Comparison of ENCODE assay signal across 15 cellular contexts in the genomic region with DNA sequence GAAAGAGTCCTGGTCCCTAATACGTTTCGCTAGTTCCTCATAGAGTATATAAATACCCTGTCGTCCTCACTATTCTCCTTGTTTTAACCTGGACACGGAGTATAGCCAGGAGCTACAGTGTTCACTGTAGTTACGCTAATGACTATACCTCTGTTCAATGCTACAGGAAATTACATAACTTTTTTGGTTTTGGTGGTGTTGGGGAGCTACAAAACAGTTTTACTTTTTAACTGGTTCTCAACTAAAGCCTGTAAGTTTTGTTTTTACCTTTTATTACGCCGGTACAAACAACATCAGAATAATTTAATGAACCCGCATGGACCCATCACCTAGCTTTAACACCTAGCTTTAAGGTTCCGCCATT. TPM values are rescaled to one million over a fixed set of nuclear protein-coding genes. Genes with fewer than 3 reads are reported as not detected.
DNase-seq lines count a peak whose midpoint lies in the region; ATAC-seq, FAIRE-seq and TF ChIP-seq lines count a peak whose summit lies in the region.
"Had no signal": no experiment of that assay in that cellular context is flagged by ENCODE, and none has a peak within 500 bp of the region (broad histone marks: within the 10 kb centered on the region; RNA-seq: fewer than 3 reads in every experiment).

No MANE protein-coding gene starts in this region.

- ATAC-seq in GM12878 (no peak), GM18502 (IDR thresholded peaks at IDR 0.05; ENCODE audit: poor library complexity, unreplicated experiment) (no peak), GM18873 (IDR thresholded peaks at IDR 0.05; ENCODE audit: low FRiP score, unreplicated experiment) (no peak)
- ATAC-seq: body of pancreas, sciatic nerve had no signal

- H3K27ac Mint-ChIP-seq in activated T-cell treated with anti-CD3 and anti-CD28 coated beads, Interleukin-2, amount 50 U/mL, for 24 hours = peak overlapping the region; percentile 97

- in situ Hi-C loops in GM12878 (cut with MboI) = no loop called here

- no peak overlapping the region for H3K9ac ChIP-seq in GM12878 (ENCODE audit: control insufficient read depth, insufficient read depth, low read length)
- no peak overlapping the region for H3K9ac ChIP-seq in parathyroid adenoma

- no peak for DNase-seq in activated T-cell treated with anti-CD3 and anti-CD28 coated beads, Interleukin-2, amount 50 U/mL, for 24 hours
- DNase-seq in activated T-cell treated with anti-CD3 and anti-CD28 coated beads for 4 hours (no peak), NB4 (ENCODE audit: low read depth) (peak; percentile 65), GM12878 (ENCODE audit: low read depth, low spot score) (no peak), uterus (no peak)
- DNase-seq: body of pancreas, NCI-H1417 treated with DMSO at 0.1 percent for 48 hours, NCI-H69, SW 1271 had no signal

- H3K36me3 Mint-ChIP-seq in activated T-cell treated with anti-CD3 and anti-CD28 coated beads, Interleukin-2, amount 50 U/mL, for 24 hours (ENCODE audit: low read depth) = peaks cover 14% of the 10 kb centered on the region

- peak overlapping the region; percentile 79 for H3K4me3 ChIP-seq in NB4 (ENCODE audit: low read depth, low read length)
- H3K4me3 ChIP-seq in GM12878 = no peak overlapping the region
- H3K4me3 ChIP-seq in parathyroid adenoma (ENCODE audit: low read depth, low read length) = no peak overlapping the region
- H3K4me3 ChIP-seq in uterus = no peak overlapping the region

- FAIRE-seq in GM12878 (lab: Jason Lieb, UNC) = no peak
- FAIRE-seq: G401.6 had no signal

- no peak overlapping the region for H2AFZ ChIP-seq in GM12878 (ENCODE audit: control insufficient read depth, low read depth, low read length)
- no peak overlapping the region for H2AFZ ChIP-seq in parathyroid adenoma

- CTCF ChIA-PET in GM12878 (lab: Yijun Ruan, JAX) = interaction anchor here (1.0 to 1.1 kb wide), 2 partner anchors 19 to 56 kb away, joined by 3 to 6 read pairs; no protein-coding TSS in a partner anchor

- H3K4me1 Mint-ChIP-seq in activated T-cell treated with anti-CD3 and anti-CD28 coated beads, Interleukin-2, amount 50 U/mL, for 24 hours (ENCODE audit: low read depth) = peaks cover 62% of the 10 kb centered on the region

- intact Hi-C loops in GM12878 (cut with micrococcal nuclease; ENCODE audit: unreplicated experiment) (no loop called here), uterus (cut with DNase I; ENCODE audit: low total_unique reads) (no loop called here)

- no peak overlapping the region for H3K27ac ChIP-seq in GM12878 (ENCODE audit: control insufficient read depth, insufficient read depth)
- no peak overlapping the region for H3K27ac ChIP-seq in parathyroid adenoma
- no peak overlapping the region for H3K27ac ChIP-seq in uterus

- H3K9me3 Mint-ChIP-seq in activated T-cell treated with anti-CD3 and anti-CD28 coated beads, Interleukin-2, amount 50 U/mL, for 24 hours = peaks cover 2% of the 10 kb centered on the region

- no peak for TF ChIP-seq RAD21 in GM12878 (IDR thresholded peaks at IDR 0.05; ENCODE audit: insufficient read depth, low read depth, low read length)

- 69% methylated on average over 9 of the region's 9 CpGs for WGBS in GM12878 (ENCODE audit: insufficient coverage, insufficient replicate concordance, low lambda C conversion rate, missing lambda C conversion rate)

- H3K27me3 Mint-ChIP-seq in activated T-cell treated with anti-CD3 and anti-CD28 coated beads, Interleukin-2, amount 50 U/mL, for 24 hours = no peaks in the 10 kb centered on the region

- no peaks in the 10 kb centered on the region for H3K79me2 ChIP-seq in GM12878 (ENCODE audit: control insufficient read depth, insufficient read depth, low read length)
- H3K79me2 ChIP-seq in parathyroid adenoma = no peaks in the 10 kb centered on the region

- RAD21 ChIA-PET in GM12878 (lab: Charles Lee; ENCODE audit: unreplicated experiment) = no interaction called here

- no peak for TF ChIP-seq EP300 in GM12878 (IDR thresholded peaks at IDR 0.05; ENCODE audit: borderline replicate concordance in 1 of 2, control insufficient read depth in 1 of 2, low read depth in 2 of 2, low read length in 2 of 2)

- no peaks in the 10 kb centered on the region; the same call in 2 of the 3 replicates for H3K9me3 ChIP-seq in GM12878 (replicated peaks; ENCODE audit: control insufficient read depth, insufficient read depth, low read length)
- no peaks in the 10 kb centered on the region for H3K9me3 ChIP-seq in parathyroid adenoma (ENCODE audit: control insufficient read depth, low read length)
- H3K9me3 ChIP-seq in uterus = no peaks in the 10 kb centered on the region
- H3K9me3 ChIP-seq: body of pancreas, tibial nerve had no signal

- no peaks in the 10 kb centered on the region for H4K20me1 ChIP-seq in GM12878 (ENCODE audit: control insufficient read depth, insufficient read depth)

- no peaks in the 10 kb centered on the region for H3K27me3 ChIP-seq in GM12878 (replicated peaks in 1 of 2; ENCODE audit: control insufficient read depth in 2 of 2, insufficient read depth in 2 of 2, low read length in 1 of 2)
- no peaks in the 10 kb centered on the region for H3K27me3 ChIP-seq in parathyroid adenoma (ENCODE audit: control insufficient read depth, insufficient read depth, low read length)
- no peaks in the 10 kb centered on the region for H3K27me3 ChIP-seq in uterus
- H3K27me3 ChIP-seq: body of pancreas, tibial nerve had no signal

- no TSS peak for BruUV-seq in GM12878 (replicated peaks; lab: Mats Ljungman, UMichigan)

- TF ChIP-seq POLR2A in NB4 (IDR thresholded peaks at IDR 0.05; ENCODE audit: extremely low read depth, insufficient read length) (no peak), GM12878 (IDR thresholded peaks at IDR 0.05; ENCODE audit: low read depth, low read length) (no peak), uterus (IDR thresholded peaks at IDR 0.05) (no peak)

- no peak overlapping the region for H3K4me2 ChIP-seq in GM12878 (ENCODE audit: control insufficient read depth, insufficient read depth)
- peak overlapping the region; percentile 84 for H3K4me2 ChIP-seq in parathyroid adenoma (ENCODE audit: low read length)

- POLR2A ChIA-PET in GM12878 (lab: Charles Lee) = no interaction called here

- TF ChIP-seq CTCF in NB4 (IDR thresholded peaks at IDR 0.05; ENCODE audit: low read depth, low read length) (no peak), GM12878 (IDR thresholded peaks at IDR 0.05 in 2 of 3, conservative IDR thresholded peaks at IDR 0.05 in 1 of 3; ENCODE audit: control insufficient read depth in 2 of 3, extremely low read depth in 1 of 3, insufficient read depth in 1 of 3, low read depth in 3 of 3, low read length in 3 of 3) (no peak), parathyroid adenoma (IDR thresholded peaks at IDR 0.05) (no peak), uterus (IDR thresholded peaks at IDR 0.05) (no peak)

- peaks cover 6% of the 10 kb centered on the region for H3K4me1 ChIP-seq in GM12878 (ENCODE audit: control insufficient read depth, insufficient read depth, low read length)
- peaks cover 7% of the 10 kb centered on the region for H3K4me1 ChIP-seq in parathyroid adenoma
- H3K4me1 ChIP-seq in uterus = peaks cover 0 to 4% of the 10 kb centered on the region in 2 donors

- SMC1A ChIA-PET in GM12878 (lab: Charles Lee; ENCODE audit: uncharacterized antibody, unreplicated experiment) = interaction anchor here (1.7 kb wide), 1 partner anchor 10 kb away, joined by 6 read pairs; no protein-coding TSS in a partner anchor

- H3K4me3 Mint-ChIP-seq in activated T-cell treated with anti-CD3 and anti-CD28 coated beads, Interleukin-2, amount 50 U/mL, for 24 hours = peak overlapping the region; percentile 86

- H3K36me3 ChIP-seq in GM12878 (ENCODE audit: control insufficient read depth in 2 of 2, insufficient read depth in 2 of 2, low read length in 1 of 2) (peaks cover 0 to 11% of the 10 kb centered on the region in 2 experiments; a peak in 2 of 4 replicates), parathyroid adenoma (ENCODE audit: control insufficient read depth, insufficient read depth, low read length) (no peaks in the 10 kb centered on the region), uterus (no peaks in the 10 kb centered on the region)

RNA-seq across cellular contexts. Expression of gene LMLN, which starts 1.5 kb away (rescaled TPM):
- total RNA-seq in GM12878 (2013; cell fraction: nucleolus; rRNA removed) = 3.9 and 6.8 TPM in 2 replicates
- total RNA-seq in GM12878 (2014; rRNA removed) (0.54 and 0.68 TPM in 2 replicates), GM12878 (2014; rRNA removed; fragmentation: Illumina TruSeq; extraction: Trizol) (0.55 and 1.0 TPM in 2 replicates), GM12878 (2021) (0.95 and 1.1 TPM in 2 replicates), uterus (10 to 100 TPM in 1 of 4 donors, 1 to 10 TPM in 2, under 1 TPM in 1; 0.77 to 11.3 (median 6.8) TPM)
- 1.1 TPM for polyA plus RNA-seq in GM12878 (2011; ENCODE audit: low read depth)
- polyA plus RNA-seq in GM12878 (2011; rRNA removed) (1.5 and 1.6 TPM in 2 replicates), GM12878 (2014; fragmentation: Illumina TruSeq; extraction: Trizol) (0.54 and 1.00 TPM in 2 replicates), GM12878 (2014; fragmentation: Nextera tagmentation; extraction: Ambion mirVana) (under 1 TPM; 0.02 to 0.18 TPM), GM12878 (2014; rRNA removed) (0.88 and 1.4 TPM in 2 replicates), GM12878 (2016; fragmentation: Nextera tagmentation; extraction: Ambion mirVana) (1 to 10 TPM in 1 of 2 experiments, under 1 TPM in 1; 0.73 to 1.7 TPM)
- 0.69 and 0.72 TPM in 2 replicates for polyA plus RNA-seq in GM12878 (2011; cell fraction: cytosol; rRNA removed)
- 0.99 and 1.0 TPM in 2 replicates for polyA plus RNA-seq in GM12878 (2011; cell fraction: nucleus; rRNA removed)
- 0.65 and 0.77 TPM in 2 replicates for polyA plus RNA-seq in GM12878 (2012)
- 1.4 and 2.3 TPM in 2 replicates for polyA minus RNA-seq in GM12878 (2011; rRNA and poly(A)+ RNA removed)
- polyA minus RNA-seq in GM12878 (2011; cell fraction: cytosol; rRNA and poly(A)+ RNA removed) = 1.3 and 1.6 TPM in 2 replicates
- polyA minus RNA-seq in GM12878 (2011; cell fraction: nucleus; rRNA and poly(A)+ RNA removed) = 1.2 and 1.5 TPM in 2 replicates

RNA-seq across cellular contexts. Expression of gene RPL35A, which starts 11.6 kb away (rescaled TPM):
- total RNA-seq in GM12878 (2013; cell fraction: nucleolus; rRNA removed) = 152 and 158 TPM in 2 replicates
- total RNA-seq in GM12878 (2014; rRNA removed) (774 and 1,139 TPM in 2 replicates), GM12878 (2014; rRNA removed; fragmentation: Illumina TruSeq; extraction: Trizol) (2,045 and 2,048 TPM in 2 replicates), GM12878 (2021) (1,469 and 1,543 TPM in 2 replicates), uterus (1,000 to 10,000 TPM in 3 of 4 donors, 100 to 1,000 TPM in 1; 632 to 3,558 (median 1,624) TPM)
- 7,666 TPM for polyA plus RNA-seq in GM12878 (2011; ENCODE audit: low read depth)
- polyA plus RNA-seq in GM12878 (2011; rRNA removed) (1,355 and 2,033 TPM in 2 replicates), GM12878 (2014; fragmentation: Illumina TruSeq; extraction: Trizol) (2,605 and 3,098 TPM in 2 replicates), GM12878 (2014; fragmentation: Nextera tagmentation; extraction: Ambion mirVana) (1,000 to 10,000 TPM; 2,763 to 3,144 TPM), GM12878 (2014; rRNA removed) (1,819 and 2,206 TPM in 2 replicates), GM12878 (2016; fragmentation: Nextera tagmentation; extraction: Ambion mirVana) (1,000 to 10,000 TPM; 1,637 to 1,641 TPM)
- 588 and 600 TPM in 2 replicates for polyA plus RNA-seq in GM12878 (2011; cell fraction: cytosol; rRNA removed)
- polyA plus RNA-seq in GM12878 (2011; cell fraction: nucleus; rRNA removed) = 326 and 453 TPM in 2 replicates
- 3,017 and 3,888 TPM in 2 replicates for polyA plus RNA-seq in GM12878 (2012)
- polyA minus RNA-seq in GM12878 (2011; rRNA and poly(A)+ RNA removed) = 184 and 244 TPM in 2 replicates
- polyA minus RNA-seq in GM12878 (2011; cell fraction: cytosol; rRNA and poly(A)+ RNA removed) = 126 and 163 TPM in 2 replicates
- 34.9 and 49.6 TPM in 2 replicates for polyA minus RNA-seq in GM12878 (2011; cell fraction: nucleus; rRNA and poly(A)+ RNA removed)
